ENCODE assay signal across 9 cellular contexts in the genomic region with DNA sequence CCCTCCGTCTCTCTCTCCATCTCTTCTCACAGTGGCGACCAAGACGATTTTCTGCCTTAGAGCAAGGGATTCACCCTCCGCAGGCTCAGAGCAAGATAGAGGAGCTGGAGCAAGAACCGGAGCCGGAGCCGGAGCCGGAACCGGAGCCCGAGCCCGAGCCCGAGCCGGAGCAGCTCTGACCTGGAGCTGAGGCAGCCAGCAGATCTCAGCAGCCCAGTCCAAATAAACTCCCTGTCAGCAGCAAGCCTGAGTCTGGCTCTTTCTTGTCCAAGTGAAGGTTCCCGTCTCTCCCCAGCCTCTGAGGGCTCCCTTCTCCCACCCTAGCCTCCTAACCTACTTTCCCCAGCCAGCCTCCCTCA. TPM values are rescaled to one million over a fixed set of nuclear protein-coding genes. Genes with fewer than 3 reads are reported as not detected.
DNase-seq lines count a peak whose midpoint lies in the region; ATAC-seq, FAIRE-seq and TF ChIP-seq lines count a peak whose summit lies in the region.
"Had no signal": no experiment of that assay in that cellular context is flagged by ENCODE, and none has a peak within 500 bp of the region (broad histone marks: within the 10 kb centered on the region; RNA-seq: fewer than 3 reads in every experiment).

No MANE protein-coding gene starts in this region.

- H3K27me3 Mint-ChIP-seq in IgD-negative memory B cell (peaks cover 34% of the 10 kb centered on the region), chondrocyte (ENCODE audit: low read depth) (no peaks in the 10 kb centered on the region)

- H3K36me3 Mint-ChIP-seq in IgD-negative memory B cell (peaks cover 2% of the 10 kb centered on the region), chondrocyte (ENCODE audit: low read depth) (peaks cover 7% of the 10 kb centered on the region)

- peaks cover 5% of the 10 kb centered on the region; the same call in 1 of the 2 replicates for H3K4me1 ChIP-seq in BE2C
- peaks cover 11% of the 10 kb centered on the region for H3K4me1 ChIP-seq in mesodermal cell (ENCODE audit: control insufficient read depth, insufficient read depth, low read length, poor library complexity, severe bottlenecking)

- no peak for TF ChIP-seq CTCF in BE2C (IDR thresholded peaks at IDR 0.05; ENCODE audit: low read depth, low read length)
- no peak for TF ChIP-seq CTCF in chondrocyte (IDR thresholded peaks at IDR 0.05)

- H3K27ac Mint-ChIP-seq in IgD-negative memory B cell (peak overlapping the region; percentile 19 to 90 (median 21)), chondrocyte (ENCODE audit: unreplicated experiment) (peak overlapping the region; percentile 84)

- H3K9me3 ChIP-seq in BE2C (no peaks in the 10 kb centered on the region), mesodermal cell (ENCODE audit: control insufficient read depth, low read length) (no peaks in the 10 kb centered on the region)

- 24 to 38% methylated on average over 13 to 14 of the region's 14 CpGs for WGBS in mesodermal cell (ENCODE audit: insufficient coverage in 2 of 2), 2 experiments

- peak overlapping the region in 3 of 4 donors; percentile 86 to 95 (median 92) for H3K4me3 Mint-ChIP-seq in IgD-negative memory B cell
- peak overlapping the region; percentile 76 for H3K4me3 Mint-ChIP-seq in chondrocyte (ENCODE audit: unreplicated experiment)

- H3K4me1 Mint-ChIP-seq in IgD-negative memory B cell (peaks cover 4 to 11% (median 8%) of the 10 kb centered on the region in 3 donors), chondrocyte (ENCODE audit: low read depth) (peaks cover 13% of the 10 kb centered on the region)

- no peak for ATAC-seq in HG03342 (IDR thresholded peaks at IDR 0.05; ENCODE audit: unreplicated experiment)

- H3K27ac ChIP-seq in mesodermal cell (ENCODE audit: low read depth, low read length, severe bottlenecking), result no peak overlapping the region

- H3K36me3 ChIP-seq in BE2C, result no peaks in the 10 kb centered on the region
- peaks cover 26% of the 10 kb centered on the region for H3K36me3 ChIP-seq in mesodermal cell (ENCODE audit: control insufficient read depth, insufficient read depth, low read length)

- H3K27me3 ChIP-seq in BE2C, result no peaks in the 10 kb centered on the region

- no peak for TF ChIP-seq POLR2A in GM12891 (IDR thresholded peaks at IDR 0.05; ENCODE audit: low read depth, low read length)

- H3K9me3 Mint-ChIP-seq in IgD-negative memory B cell (no peaks in the 10 kb centered on the region), chondrocyte (ENCODE audit: low read depth) (no peaks in the 10 kb centered on the region)

- no peak for FAIRE-seq in GM12891 (lab: Jason Lieb, UNC)

- peak overlapping the region; percentile 46 for H3K4me3 ChIP-seq in BE2C (ENCODE audit: low read depth, low read length)
- H3K4me3 ChIP-seq in mesodermal cell (ENCODE audit: extremely low read depth, insufficient read depth, low read length, poor library complexity, severe bottlenecking), result peak overlapping the region; percentile 21

- DNase-seq in BE2C (peak; percentile 63), chondrocyte (ENCODE audit: low spot score) (no peak), GM12891 (ENCODE audit: insufficient read length, low spot score) (no peak)
- no peak for DNase-seq in stimulated activated CD4-positive, alpha-beta T cell treated with anti-CD3 and anti-CD28 coated beads, Interleukin-2, amount 100 ng/mL, for 48 hours
- no peak for DNase-seq in central memory CD4-positive, alpha-beta T cell

TF ChIP-seq in GM12891, 5 proteins besides CTCF, POLR2A, EP300 and RAD21:
- TF ChIP-seq TAF1 (IDR thresholded peaks at IDR 0.05; ENCODE audit: low read depth, low read length) (no peak), POU2F2 (IDR thresholded peaks at IDR 0.05; ENCODE audit: low read depth, low read length) (no peak), POLR2AphosphoS5 (IDR thresholded peaks at IDR 0.05; ENCODE audit: low read depth, low read length) (no peak), SPI1 (IDR thresholded peaks at IDR 0.05; ENCODE audit: low read depth, low read length) (no peak), PAX5 (IDR thresholded peaks at IDR 0.05; ENCODE audit: insufficient read depth, low read length, severe bottlenecking) (no peak)
TF ChIP-seq in GM12891: peak in this region for 0.

RNA-seq across cellular contexts. Expression of a gene that starts 5.9 kb away (rescaled TPM):
- polyA plus RNA-seq in BE2C (2012; ENCODE audit: insufficient read depth, insufficient read length, low read depth), result 2.0 TPM
- polyA plus RNA-seq in IgD-negative memory B cell, result 0.88 TPM
- 0.56 to 1.7 TPM (median 1.0 TPM) in 3 replicates for total RNA-seq in chondrocyte
- polyA plus RNA-seq in mesodermal cell (2013, experiment 1 of 2), result 2.0 TPM
- polyA plus RNA-seq in mesodermal cell (2013, experiment 2 of 2), result 2.3 TPM
- polyA plus RNA-seq in GM12891 (2012; ENCODE audit: low read depth, missing spikeins), result 1.4 TPM

RNA-seq across cellular contexts. Expression of a gene that starts 11.1 kb away (rescaled TPM):
- 0.52 TPM for polyA plus RNA-seq in BE2C (2012; ENCODE audit: insufficient read depth, insufficient read length, low read depth)
- 6.6 TPM for polyA plus RNA-seq in IgD-negative memory B cell
- 0.70 to 1.2 TPM (median 0.72 TPM) in 3 replicates for total RNA-seq in chondrocyte
- polyA plus RNA-seq in mesodermal cell (2013, experiment 1 of 2), result 6.0 TPM
- polyA plus RNA-seq in mesodermal cell (2013, experiment 2 of 2), result 6.5 TPM
- polyA plus RNA-seq in GM12891 (2012; ENCODE audit: low read depth, missing spikeins), result 15.3 TPM
- total RNA-seq: lung microvascular endothelial cell had no signal

RNA-seq across cellular contexts. Expression of a gene that starts 12.0 kb away (rescaled TPM):
- polyA plus RNA-seq in BE2C (2012; ENCODE audit: insufficient read depth, insufficient read length, low read depth), result 888 TPM
- polyA plus RNA-seq in IgD-negative memory B cell, result 2.5 TPM
- 413 to 493 TPM (median 463 TPM) in 3 replicates for total RNA-seq in chondrocyte
- 585 TPM for polyA plus RNA-seq in mesodermal cell (2013, experiment 1 of 2)
- polyA plus RNA-seq in mesodermal cell (2013, experiment 2 of 2), result 569 TPM
- polyA plus RNA-seq in GM12891 (2012; ENCODE audit: low read depth, missing spikeins), result 58.6 TPM

RNA-seq across cellular contexts. Expression of a gene that starts 25.2 kb away (rescaled TPM):
- 486 TPM for polyA plus RNA-seq in BE2C (2012; ENCODE audit: insufficient read depth, insufficient read length, low read depth)
- 152 TPM for polyA plus RNA-seq in IgD-negative memory B cell
- 161 to 172 TPM (median 163 TPM) in 3 replicates for total RNA-seq in chondrocyte
- polyA plus RNA-seq in mesodermal cell (2013, experiment 1 of 2), result 216 TPM
- 188 TPM for polyA plus RNA-seq in mesodermal cell (2013, experiment 2 of 2)
- polyA plus RNA-seq in GM12891 (2012; ENCODE audit: low read depth, missing spikeins), result 112 TPM

RNA-seq across cellular contexts. Expression of a gene that starts 43.4 kb away (rescaled TPM):
- 210 TPM for polyA plus RNA-seq in BE2C (2012; ENCODE audit: insufficient read depth, insufficient read length, low read depth)
- not detected for polyA plus RNA-seq in IgD-negative memory B cell
- 3.2 to 4.6 TPM (median 4.2 TPM) in 3 replicates for total RNA-seq in chondrocyte
- 26.1 TPM for polyA plus RNA-seq in mesodermal cell (2013, experiment 1 of 2)
- 22.3 TPM for polyA plus RNA-seq in mesodermal cell (2013, experiment 2 of 2)
- polyA plus RNA-seq in GM12891 (2012; ENCODE audit: low read depth, missing spikeins), result 0.18 TPM
